In genomic region chr1:50369008-50369634, GRCh38 we compare ENCODE assay signal across 1 cellular context.
TF ChIP-seq lines count a peak whose summit lies in the region.

No MANE protein-coding gene starts in this region.

TF ChIP-seq in K562, 482 proteins besides CTCF, POLR2A, EP300 and RAD21 (continued from another document):
- TF ChIP-seq AFF1 (IDR thresholded peaks at IDR 0.05; ENCODE audit: low read depth in 1 of 2, partially characterized antibody in 2 of 2) (no peak), KDM1A (IDR thresholded peaks at IDR 0.05) (0 out of 4 replicates have a peak, but pooled peaks of 1 of the 2 experiments have one; percentile 27), EHMT2 (IDR thresholded peaks at IDR 0.05) (0 out of 2 replicates have a peak, but pooled peaks have one; percentile 44), GTF2F1 (IDR thresholded peaks at IDR 0.05; ENCODE audit: low read depth, low read length) (no peak), HDAC1 (IDR thresholded peaks at IDR 0.05) (peak in 1 of 2 experiments; percentile 66; a peak in 2 of 4 replicates)
- TF ChIP-seq, protein P1, sequence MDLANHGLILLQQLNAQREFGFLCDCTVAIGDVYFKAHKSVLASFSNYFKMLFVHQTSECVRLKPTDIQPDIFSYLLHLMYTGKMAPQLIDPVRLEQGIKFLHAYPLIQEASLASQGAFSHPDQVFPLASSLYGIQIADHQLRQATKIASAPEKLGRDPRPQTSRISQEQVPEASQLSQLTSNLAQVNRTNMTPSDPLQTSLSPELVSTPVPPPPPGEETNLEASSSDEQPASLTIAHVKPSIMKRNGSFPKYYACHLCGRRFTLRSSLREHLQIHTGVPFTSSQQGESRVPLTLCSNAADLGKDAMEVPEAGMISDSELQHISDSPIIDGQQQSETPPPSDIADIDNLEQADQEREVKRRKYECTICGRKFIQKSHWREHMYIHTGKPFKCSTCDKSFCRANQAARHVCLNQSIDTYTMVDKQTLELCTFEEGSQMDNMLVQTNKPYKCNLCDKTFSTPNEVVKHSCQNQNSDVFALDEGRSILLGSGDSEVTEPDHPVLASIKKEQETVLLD (IDR thresholded peaks at IDR 0.05): peak; percentile 43; the same call in 1 of the 2 replicates
TF ChIP-seq in K562: peak in this region for 8.
